1 cellular context compared by ENCODE assay signal in genomic region chr6:156601821-156602301, GRCh38.
TF ChIP-seq lines count a peak whose summit lies in the region.

No MANE protein-coding gene starts in this region.

TF ChIP-seq in HepG2, 621 proteins besides CTCF, POLR2A, EP300 and RAD21 (continued from another document):
- TF ChIP-seq ELK4 (CRISPR knock-in tag; IDR thresholded peaks at IDR 0.05; ENCODE audit: borderline replicate concordance), result no peak
- TF ChIP-seq NR2F6 (IDR thresholded peaks at IDR 0.05), result no peak
- TF ChIP-seq NR2F6 (CRISPR knock-in tag; IDR thresholded peaks at IDR 0.05), result no peak
- TF ChIP-seq YEATS4 (CRISPR knock-in tag; IDR thresholded peaks at IDR 0.05; ENCODE audit: borderline replicate concordance), result no peak
- no peak for TF ChIP-seq TOPORS (CRISPR knock-in tag; IDR thresholded peaks at IDR 0.05)
- no peak for TF ChIP-seq SALL1 (CRISPR knock-in tag; IDR thresholded peaks at IDR 0.05)
- TF ChIP-seq SMAD1 (CRISPR knock-in tag; IDR thresholded peaks at IDR 0.05; ENCODE audit: borderline replicate concordance, low read depth), result no peak
- TF ChIP-seq ZNF83 (CRISPR knock-in tag; IDR thresholded peaks at IDR 0.05; ENCODE audit: borderline replicate concordance), result no peak
- TF ChIP-seq ZNF530 (CRISPR knock-in tag; IDR thresholded peaks at IDR 0.05; ENCODE audit: low read depth), result no peak
- TF ChIP-seq HIC2 (CRISPR knock-in tag; IDR thresholded peaks at IDR 0.05; ENCODE audit: low read depth), result no peak
TF ChIP-seq in HepG2: peak in this region for 0.
